In genomic region chr2:29923110-29923721, GRCh38 we compare ENCODE assay signal across 8 cellular contexts. TPM values are rescaled to one million over a fixed set of nuclear protein-coding genes. Genes with fewer than 3 reads are reported as not detected.
DNase-seq lines count a peak whose midpoint lies in the region; ATAC-seq, FAIRE-seq and TF ChIP-seq lines count a peak whose summit lies in the region.

No MANE protein-coding gene starts in this region.

- H3K4me1 Mint-ChIP-seq in activated T-helper 17 cell treated with anti-CD3 and anti-CD28 coated beads, Interleukin-2, amount 50 U/mL, for 72 hours: no peaks in the 10 kb centered on the region

- in situ Hi-C loops in brain microvascular endothelial cell (cut with HindIII; ENCODE audit: low pct_ligation_motif_present, low sequenced_read_pairs): no loop called here

- peak; percentile 75 for FAIRE-seq in GM18507 (lab: Jason Lieb, UNC)

- H3K9me3 Mint-ChIP-seq in activated T-helper 17 cell treated with anti-CD3 and anti-CD28 coated beads, Interleukin-2, amount 50 U/mL, for 72 hours: peaks cover 3% of the 10 kb centered on the region

- H3K4me3 ChIP-seq in AG10803 (ENCODE audit: low read length): no peak overlapping the region
- no peak overlapping the region for H3K4me3 ChIP-seq in brain microvascular endothelial cell (ENCODE audit: low read depth, low read length)

- no peaks in the 10 kb centered on the region for H3K36me3 ChIP-seq in brain microvascular endothelial cell (replicated peaks)

- no peak overlapping the region for H3K4me3 Mint-ChIP-seq in activated T-helper 17 cell treated with anti-CD3 and anti-CD28 coated beads, Interleukin-2, amount 50 U/mL, for 72 hours

- H3K27me3 ChIP-seq in brain microvascular endothelial cell (replicated peaks): peaks cover 33% of the 10 kb centered on the region

- no peak for ATAC-seq in activated T-helper 17 cell treated with anti-CD3 and anti-CD28 coated beads, Interleukin-2, amount 50 U/mL, for 72 hours (replicated peaks)

- peaks cover 51% of the 10 kb centered on the region for H3K27me3 Mint-ChIP-seq in activated T-helper 17 cell treated with anti-CD3 and anti-CD28 coated beads, Interleukin-2, amount 50 U/mL, for 72 hours

- no peaks in the 10 kb centered on the region for H3K36me3 Mint-ChIP-seq in activated T-helper 17 cell treated with anti-CD3 and anti-CD28 coated beads, Interleukin-2, amount 50 U/mL, for 72 hours (ENCODE audit: low read depth)

- no peak overlapping the region for H3K27ac Mint-ChIP-seq in activated T-helper 17 cell treated with anti-CD3 and anti-CD28 coated beads, Interleukin-2, amount 50 U/mL, for 72 hours

- no peak overlapping the region for H3K27ac ChIP-seq in brain microvascular endothelial cell

- DNase-seq in AG10803 (ENCODE audit: low read depth) (peak; percentile 62), GM18507 (ENCODE audit: extremely low spot score, insufficient read length, low read depth) (peak; percentile 37), NCI-H128 (lab: John Stamatoyannopoulos, UW; ENCODE audit: unreplicated experiment) (peak; percentile 10), SW480 (ENCODE audit: low spot score) (peak; percentile 63), brain microvascular endothelial cell (peak; percentile 62), islet precursor cell (peak; percentile 69)
- peak; percentile 35 for DNase-seq in stimulated activated CD4-positive, alpha-beta T cell treated with anti-CD3 and anti-CD28 coated beads, Interleukin-4, amount 100 ng/mL, for 1 hour

- TF ChIP-seq CTCF in AG10803 (conservative IDR thresholded peaks at IDR 0.05; ENCODE audit: low read length) (peak; percentile 97), brain microvascular endothelial cell (IDR thresholded peaks at IDR 0.05; ENCODE audit: low read depth, low read length, missing control alignments) (peak; percentile 94)

RNA-seq across cellular contexts. Expression of gene ALK, which starts 1.8 kb away (rescaled TPM):
- total RNA-seq in activated T-helper 17 cell treated with anti-CD3 and anti-CD28 coated beads, Interleukin-2, amount 50 U/mL, for 72 hours: not detected

Comparison
In these comparisons a context has a peak if more than half of its experiments do, and no peak if none do; other contexts are left out.
1. DNase-seq: peak in every context shown above with its lines; median percentile 69 in islet precursor cell; 63 in SW480; 62 in AG10803; 62 in brain microvascular endothelial cell; 37 in GM18507; 35 in stimulated activated CD4-positive, alpha-beta T cell treated with anti-CD3 and anti-CD28 coated beads, Interleukin-4, amount 100 ng/mL, for 1 hour; 10 in NCI-H128.